In the genomic region with DNA sequence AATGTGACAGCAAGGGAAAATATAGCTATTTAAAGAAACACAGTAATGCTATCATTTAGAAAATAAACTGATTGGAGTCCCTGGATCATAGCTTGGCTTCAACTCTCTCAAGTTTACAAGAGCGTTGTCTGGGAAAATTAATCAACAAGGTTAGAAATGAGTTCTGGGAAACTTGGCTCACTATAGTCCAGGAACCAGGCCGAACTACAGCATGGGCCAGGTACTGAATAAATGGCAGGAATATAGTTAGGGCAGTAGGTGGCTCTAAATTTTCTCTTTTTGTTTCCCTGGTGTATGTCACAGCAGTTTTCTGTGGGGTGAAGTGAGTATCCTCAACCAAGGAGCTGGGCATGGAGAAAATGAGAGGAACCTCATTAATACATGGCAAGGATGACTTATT, we compare ENCODE assay signal across 16 cellular contexts.
"Had no signal": no experiment of that assay in that cellular context is flagged by ENCODE, and none has a peak within 500 bp of the region (broad histone marks: within the 10 kb centered on the region; RNA-seq: fewer than 3 reads in every experiment).

No MANE protein-coding gene starts in this region.

- DNase-seq: activated CD4-positive, alpha-beta T cell treated with anti-CD3 and anti-CD28 coated beads, Interleukin-2, amount 50 U/mL, for 48 hours; activated naive CD8-positive, alpha-beta T cell treated with anti-CD3 and anti-CD28 coated beads, Interleukin-2, amount 10 ng/mL, durations not matched to agents 7 days and 5 days; amygdala; erythroblast; foreskin fibroblast; mesenchymal stem cell; occipital lobe; right lobe of liver; stimulated activated CD4-positive, alpha-beta T cell treated with anti-CD3 and anti-CD28 coated beads, Interleukin-1b, Interleukin-23, amount 100 ng/mL, for 48 hours; stomach; T1000 had no signal

- H3K4me1 ChIP-seq: right lobe of liver, stomach, suprapubic skin, tibial nerve had no signal

- H3K4me3 Mint-ChIP-seq: activated naive CD8-positive, alpha-beta T cell treated with anti-CD3 and anti-CD28 coated beads, Interleukin-2, amount 10 ng/mL, durations not matched to agents 7 days and 5 days; WTC11 had no signal

- H3K27ac Mint-ChIP-seq: activated naive CD8-positive, alpha-beta T cell treated with anti-CD3 and anti-CD28 coated beads, Interleukin-2, amount 10 ng/mL, durations not matched to agents 7 days and 5 days; WTC11 had no signal

- H3K27ac ChIP-seq: hepatocyte, right lobe of liver, stomach, suprapubic skin, tibial nerve had no signal

- H3K4me3 ChIP-seq: hepatocyte, right lobe of liver, skin epidermis, stomach, suprapubic skin, tibial nerve had no signal

- H3K27me3 ChIP-seq: hepatocyte, right lobe of liver, stomach, suprapubic skin, tibial nerve had no signal

- H3K9me3 ChIP-seq: right lobe of liver, stomach, suprapubic skin, tibial nerve had no signal

- H3K27me3 Mint-ChIP-seq: activated naive CD8-positive, alpha-beta T cell treated with anti-CD3 and anti-CD28 coated beads, Interleukin-2, amount 10 ng/mL, durations not matched to agents 7 days and 5 days had no signal

- ATAC-seq: right lobe of liver, WTC11 had no signal
